ENCODE assay signal across 26 cellular contexts in genomic region chr17:1802429-1802828, GRCh38. TPM values are rescaled to one million over a fixed set of nuclear protein-coding genes. Genes with fewer than 3 reads are reported as not detected.
DNase-seq lines count a peak whose midpoint lies in the region; ATAC-seq, FAIRE-seq and TF ChIP-seq lines count a peak whose summit lies in the region.
"Had no signal": no experiment of that assay in that cellular context is flagged by ENCODE, and none has a peak within 500 bp of the region (broad histone marks: within the 10 kb centered on the region; RNA-seq: fewer than 3 reads in every experiment).

No MANE protein-coding gene starts in this region.

- 97% methylated on average over 1 of the region's 1 CpG for WGBS in liver
- WGBS in HepG2 (ENCODE audit: low lambda C conversion rate) = 96% methylated on average over 1 of the region's 1 CpG
- 70% methylated on average over 1 of the region's 1 CpG for WGBS in right lobe of liver (ENCODE audit: insufficient coverage, low coverage, low lambda C conversion rate, missing lambda C conversion rate)
- 100% methylated on average over 1 of the region's 1 CpG for WGBS in lower leg skin, 2 donors

- in situ Hi-C loops in HepG2 (cut with HindIII; ENCODE audit: extremely low pct_ligation_motif_present, low pct_unique_long_range_greater_than_20kb) (no loop called here), brain microvascular endothelial cell (cut with HindIII; ENCODE audit: low pct_ligation_motif_present, low sequenced_read_pairs) (no loop called here)

- H3K4me1 Mint-ChIP-seq in stimulated activated naive B cell treated with anti-CD40 and anti-IgM and Interleukin-4, amounts not matched to agents 10 μg/mL and 1 μg/mL and 100 μg/mL, for 72 hours = peaks cover 0 to under 1% of the 10 kb centered on the region in 2 donors
- H3K4me1 Mint-ChIP-seq: B cell, H9 had no signal

- H3K27me3 Mint-ChIP-seq in stimulated activated naive B cell treated with anti-CD40 and anti-IgM and Interleukin-4, amounts not matched to agents 10 μg/mL and 1 μg/mL and 100 μg/mL, for 72 hours = no peaks in the 10 kb centered on the region
- H3K27me3 Mint-ChIP-seq: B cell; CD4-positive, CD25-positive, alpha-beta regulatory T cell had no signal

- H3K9me3 ChIP-seq in liver (ENCODE audit: control insufficient read depth in 4 of 4, low read length in 3 of 4) = no peaks in the 10 kb centered on the region
- H3K9me3 ChIP-seq in HepG2 (ENCODE audit: low read length) = no peaks in the 10 kb centered on the region
- H3K9me3 ChIP-seq in right lobe of liver = no peaks in the 10 kb centered on the region
- H3K9me3 ChIP-seq: BLaER1 had no signal

- no peaks in the 10 kb centered on the region for H3K9me3 Mint-ChIP-seq in stimulated activated naive B cell treated with anti-CD40 and anti-IgM and Interleukin-4, amounts not matched to agents 10 μg/mL and 1 μg/mL and 100 μg/mL, for 72 hours
- H3K9me3 Mint-ChIP-seq: CD4-positive, CD25-positive, alpha-beta regulatory T cell; CD8-positive, alpha-beta T cell; H9 had no signal

- H3K4me3 ChIP-seq in liver (ENCODE audit: low read depth in 1 of 3, low read length in 3 of 3) (no peak overlapping the region), HepG2 (replicated peaks in 1 of 3; ENCODE audit: insufficient read depth in 1 of 3, low read depth in 2 of 3, low read length in 3 of 3) (no peak overlapping the region), right lobe of liver (no peak overlapping the region), brain microvascular endothelial cell (ENCODE audit: low read depth, low read length) (no peak overlapping the region), lower leg skin (ENCODE audit: low read depth, poor library complexity, severe bottlenecking) (no peak overlapping the region)
- H3K4me3 ChIP-seq: BLaER1, GM12878, GM23248 had no signal

- TF ChIP-seq CTCF in liver (IDR thresholded peaks at IDR 0.05; ENCODE audit: low read depth, low read length, missing input control) (no peak), HepG2 (CRISPR knock-in tag; IDR thresholded peaks at IDR 0.05) (no peak), right lobe of liver (IDR thresholded peaks at IDR 0.05) (no peak), brain microvascular endothelial cell (IDR thresholded peaks at IDR 0.05; ENCODE audit: low read depth, low read length, missing control alignments) (no peak), lower leg skin (IDR thresholded peaks at IDR 0.05) (no peak)

- ATAC-seq in HepG2 = no peak
- ATAC-seq in right lobe of liver = peak in 3 of 4 donors; percentile 34 to 66 (median 37)
- ATAC-seq in stimulated activated naive B cell treated with anti-CD40 and anti-IgM and Interleukin-4, amounts not matched to agents 10 μg/mL and 1 μg/mL and 100 μg/mL, for 72 hours (replicated peaks) = no peak
- ATAC-seq: CD8-positive, alpha-beta T cell; GM12878; HCT116 had no signal

- no peak for DNase-seq in HepG2 (ENCODE audit: low spot score)
- DNase-seq in right lobe of liver = no peak
- DNase-seq in stimulated activated naive B cell treated with anti-CD40 and anti-IgM and Interleukin-4, amounts not matched to agents 10 μg/mL and 1 μg/mL and 100 μg/mL, for 72 hours = no peak
- no peak for DNase-seq in GOT3 (lab: John Stamatoyannopoulos, UW)
- DNase-seq in brain microvascular endothelial cell = no peak
- DNase-seq in lower leg skin (ENCODE audit: low spot score in 2 of 2) = no peak
- DNase-seq: CD4-positive, CD25-positive, alpha-beta regulatory T cell; CD8-positive, alpha-beta T cell; DMS 273 treated with DMSO at 0.1 percent for 48 hours; DMS79; EL; GDM1; GM23248; H9 had no signal

- no peak overlapping the region for H3K9ac ChIP-seq in liver (ENCODE audit: low read depth in 1 of 2, low read length in 2 of 2)
- H3K9ac ChIP-seq in HepG2 (ENCODE audit: insufficient read depth, low read depth, low read length) = no peak overlapping the region
- H3K9ac ChIP-seq: BLaER1, GM23248 had no signal

- no peak overlapping the region for H3K4me2 ChIP-seq in HepG2 (ENCODE audit: low read depth, low read length)

- peaks cover 3 to 18% (median 7%) of the 10 kb centered on the region in 4 donors for H3K4me1 ChIP-seq in liver (ENCODE audit: control insufficient read depth in 4 of 4, insufficient read depth in 4 of 4, low read length in 3 of 4)
- peaks cover 11% of the 10 kb centered on the region for H3K4me1 ChIP-seq in HepG2 (ENCODE audit: insufficient read depth, low read length)
- H3K4me1 ChIP-seq in right lobe of liver = peaks cover 0 to 22% (median 2%) of the 10 kb centered on the region in 4 donors

- H3K4me3 Mint-ChIP-seq in stimulated activated naive B cell treated with anti-CD40 and anti-IgM and Interleukin-4, amounts not matched to agents 10 μg/mL and 1 μg/mL and 100 μg/mL, for 72 hours = no peak overlapping the region
- H3K4me3 Mint-ChIP-seq: B cell; CD4-positive, CD25-positive, alpha-beta regulatory T cell; CD8-positive, alpha-beta T cell; H9 had no signal

- POLR2A ChIA-PET in HepG2 (lab: Yijun Ruan, JAX) = interaction anchor here (1.0 kb wide), 1 partner anchor 86 kb away, joined by 3 read pairs; no protein-coding TSS in a partner anchor

- H3K27ac Mint-ChIP-seq in stimulated activated naive B cell treated with anti-CD40 and anti-IgM and Interleukin-4, amounts not matched to agents 10 μg/mL and 1 μg/mL and 100 μg/mL, for 72 hours = peak overlapping the region; percentile 42
- H3K27ac Mint-ChIP-seq: B cell; CD8-positive, alpha-beta T cell; H9 had no signal

- CTCF ChIA-PET in HepG2 (lab: Yijun Ruan, JAX; ENCODE audit: low intra/inter-chr PET ratio, low total read pairs) = no interaction called here

- H3K36me3 ChIP-seq in liver (ENCODE audit: control insufficient read depth in 4 of 4, insufficient read depth in 3 of 4, low read depth in 1 of 4, low read length in 3 of 4) = peaks cover 5 to 12% (median 7%) of the 10 kb centered on the region in 4 donors
- peaks cover 8 to 48% of the 10 kb centered on the region in 2 experiments for H3K36me3 ChIP-seq in HepG2 (replicated peaks in 1 of 2; ENCODE audit: control insufficient read depth in 1 of 2, insufficient read depth in 2 of 2, low read length in 2 of 2)
- H3K36me3 ChIP-seq in right lobe of liver = peaks cover 0 to 16% (median 0%) of the 10 kb centered on the region in 4 donors
- peaks cover 2% of the 10 kb centered on the region for H3K36me3 ChIP-seq in brain microvascular endothelial cell (replicated peaks)

- H3K79me2 ChIP-seq in HepG2 (ENCODE audit: insufficient read depth, low read length) = no peaks in the 10 kb centered on the region

- TF ChIP-seq EP300 in HepG2 (IDR thresholded peaks at IDR 0.05; ENCODE audit: low read depth in 2 of 2, low read length in 2 of 2) (no peak), HepG2 (CRISPR knock-in tag; IDR thresholded peaks at IDR 0.05; ENCODE audit: borderline replicate concordance) (no peak)

- TF ChIP-seq RAD21 in liver (IDR thresholded peaks at IDR 0.05) (no peak), HepG2 (CRISPR knock-in tag; IDR thresholded peaks at IDR 0.05) (no peak)

- no peak overlapping the region for H2AFZ ChIP-seq in HepG2 (ENCODE audit: low read length)
- H2AFZ ChIP-seq: GM23248 had no signal

- FAIRE-seq in HepG2 (lab: Jason Lieb, UNC) = no peak
- FAIRE-seq: A204.1, D721Med, GM12878, GM19239 had no signal

- no TSS peak for BruUV-seq in HepG2 (replicated peaks; lab: Mats Ljungman, UMichigan)

- H3K27ac ChIP-seq in liver (ENCODE audit: low read depth in 1 of 2, low read length in 2 of 2) = no peak overlapping the region
- no peak overlapping the region for H3K27ac ChIP-seq in HepG2 (ENCODE audit: extremely low read length, insufficient read depth, low read length)
- H3K27ac ChIP-seq in right lobe of liver = peak overlapping the region in 1 of 3 donors; percentile 45
- no peak overlapping the region for H3K27ac ChIP-seq in brain microvascular endothelial cell
- H3K27ac ChIP-seq: 22Rv1, BLaER1, C4-2B, GM23248 had no signal

- H3K27me3 ChIP-seq in liver (ENCODE audit: control insufficient read depth in 4 of 4, insufficient read depth in 4 of 4, low read length in 3 of 4) (no peaks in the 10 kb centered on the region), HepG2 (ENCODE audit: control insufficient read depth in 1 of 2, insufficient read depth in 2 of 2, low read length in 2 of 2) (no peaks in the 10 kb centered on the region), right lobe of liver (no peaks in the 10 kb centered on the region), brain microvascular endothelial cell (replicated peaks) (no peaks in the 10 kb centered on the region)
- H3K27me3 ChIP-seq: BLaER1 had no signal

- no peak for TF ChIP-seq POLR2A in HepG2 (IDR thresholded peaks at IDR 0.05; ENCODE audit: insufficient read depth in 1 of 2, low read depth in 2 of 2, low read length in 2 of 2)
- TF ChIP-seq POLR2A in right lobe of liver (IDR thresholded peaks at IDR 0.05) = no peak
- TF ChIP-seq POLR2A in lower leg skin (IDR thresholded peaks at IDR 0.05) = no peak

- peaks cover 25 to 31% of the 10 kb centered on the region in 2 donors for H3K36me3 Mint-ChIP-seq in stimulated activated naive B cell treated with anti-CD40 and anti-IgM and Interleukin-4, amounts not matched to agents 10 μg/mL and 1 μg/mL and 100 μg/mL, for 72 hours

- intact Hi-C loops in HepG2 (cut with micrococcal nuclease; ENCODE audit: unreplicated experiment) = no loop called here
- intact Hi-C loops in right lobe of liver (cut with DNase I) = no loop called here
- intact Hi-C loops in lower leg skin (cut with DNase I; ENCODE audit: low total_unique reads) = no loop called here

- no peaks in the 10 kb centered on the region for H4K20me1 ChIP-seq in HepG2 (ENCODE audit: insufficient read depth, low read length)
- H4K20me1 ChIP-seq: BLaER1 had no signal

RNA-seq across cellular contexts. Expression of gene SMYD4, which starts 27.3 kb away (rescaled TPM):
- total RNA-seq in liver = 1 to 10 TPM; 6.0 to 9.5 TPM
- 1 to 10 TPM; 2.2 to 4.4 TPM for polyA plus RNA-seq in liver
- 9.8 and 11.3 TPM in 2 replicates for total RNA-seq in HepG2 (2016; rRNA removed; fragmentation: Illumina TruSeq; extraction: Trizol)
- total RNA-seq in HepG2 (2016; cell fraction: cytosol; rRNA removed; fragmentation: Illumina TruSeq; extraction: Trizol; ENCODE audit: low read depth) = 6.9 and 7.8 TPM in 2 replicates
- 8.4 and 10.3 TPM in 2 replicates for total RNA-seq in HepG2 (2016; cell fraction: insoluble cytoplasmic fraction; rRNA removed; fragmentation: Illumina TruSeq; extraction: Trizol)
- 5.6 and 5.7 TPM in 2 replicates for total RNA-seq in HepG2 (2016; cell fraction: membrane; rRNA removed; fragmentation: Illumina TruSeq; extraction: Trizol)
- 15.8 and 16.9 TPM in 2 replicates for total RNA-seq in HepG2 (2016; cell fraction: nucleus; rRNA removed; fragmentation: Illumina TruSeq; extraction: Trizol)
- 7.4 and 7.9 TPM in 2 replicates for polyA plus RNA-seq in HepG2 (2011; rRNA removed)
- polyA plus RNA-seq in HepG2 (2011; cell fraction: cytosol; rRNA removed) = 3.4 and 4.0 TPM in 2 replicates
- polyA plus RNA-seq in HepG2 (2011; cell fraction: nucleus; rRNA removed) = 10.1 and 12.5 TPM in 2 replicates
- polyA plus RNA-seq in HepG2 (2012) = 4.6 and 6.0 TPM in 2 replicates
- 1.3 and 2.0 TPM in 2 replicates for polyA plus RNA-seq in HepG2 (2016; cell fraction: cytosol; fragmentation: Illumina TruSeq; extraction: Trizol; ENCODE audit: low read depth)
- 4.1 and 5.3 TPM in 2 replicates for polyA plus RNA-seq in HepG2 (2016; cell fraction: insoluble cytoplasmic fraction; fragmentation: Illumina TruSeq; extraction: Trizol; ENCODE audit: low read depth)
- 1.4 and 1.8 TPM in 2 replicates for polyA plus RNA-seq in HepG2 (2016; cell fraction: membrane; fragmentation: Illumina TruSeq; extraction: Trizol; ENCODE audit: low read depth)
- 18.3 and 20.1 TPM in 2 replicates for polyA plus RNA-seq in HepG2 (2016; cell fraction: nucleus; fragmentation: Illumina TruSeq; extraction: Trizol; ENCODE audit: insufficient read depth, low read depth)
- 19.3 and 35.9 TPM in 2 replicates for polyA minus RNA-seq in HepG2 (2011; rRNA and poly(A)+ RNA removed; ENCODE audit: low replicate concordance)
- 3.6 and 3.8 TPM in 2 replicates for polyA minus RNA-seq in HepG2 (2011; cell fraction: cytosol; rRNA and poly(A)+ RNA removed)
- 19.4 and 21.5 TPM in 2 replicates for polyA minus RNA-seq in HepG2 (2011; cell fraction: nucleus; rRNA and poly(A)+ RNA removed)
- total RNA-seq in right lobe of liver = 1 to 10 TPM; 4.6 to 6.7 (median 6.0) TPM
- 10 to 100 TPM in 2 of 4 donors, 1 to 10 TPM in 2; 9.4 to 13.0 (median 10.0) TPM for total RNA-seq in lower leg skin

RNA-seq across cellular contexts. Expression of gene RPA1, which starts 27.4 kb away (rescaled TPM):
- 10 to 100 TPM; 11.9 to 29.5 TPM for total RNA-seq in liver
- 10 to 100 TPM in 1 of 2 donors, 1 to 10 TPM in 1; 9.2 to 11.9 TPM for polyA plus RNA-seq in liver
- total RNA-seq in HepG2 (2016; rRNA removed; fragmentation: Illumina TruSeq; extraction: Trizol) = 13.9 and 53.3 TPM in 2 replicates
- 8.1 and 14.0 TPM in 2 replicates for total RNA-seq in HepG2 (2016; cell fraction: cytosol; rRNA removed; fragmentation: Illumina TruSeq; extraction: Trizol; ENCODE audit: low read depth)
- total RNA-seq in HepG2 (2016; cell fraction: insoluble cytoplasmic fraction; rRNA removed; fragmentation: Illumina TruSeq; extraction: Trizol) = 13.1 and 49.9 TPM in 2 replicates
- 13.5 and 14.0 TPM in 2 replicates for total RNA-seq in HepG2 (2016; cell fraction: membrane; rRNA removed; fragmentation: Illumina TruSeq; extraction: Trizol)
- 20.2 and 24.8 TPM in 2 replicates for total RNA-seq in HepG2 (2016; cell fraction: nucleus; rRNA removed; fragmentation: Illumina TruSeq; extraction: Trizol)
- polyA plus RNA-seq in HepG2 (2011; rRNA removed) = 25.6 and 37.6 TPM in 2 replicates
- 27.1 and 28.9 TPM in 2 replicates for polyA plus RNA-seq in HepG2 (2011; cell fraction: cytosol; rRNA removed)
- 16.5 and 18.5 TPM in 2 replicates for polyA plus RNA-seq in HepG2 (2011; cell fraction: nucleus; rRNA removed)
- 17.6 and 31.9 TPM in 2 replicates for polyA plus RNA-seq in HepG2 (2012)
- polyA plus RNA-seq in HepG2 (2016; cell fraction: cytosol; fragmentation: Illumina TruSeq; extraction: Trizol; ENCODE audit: low read depth) = 3.7 and 4.5 TPM in 2 replicates
- polyA plus RNA-seq in HepG2 (2016; cell fraction: insoluble cytoplasmic fraction; fragmentation: Illumina TruSeq; extraction: Trizol; ENCODE audit: low read depth) = 101 and 117 TPM in 2 replicates
- polyA plus RNA-seq in HepG2 (2016; cell fraction: membrane; fragmentation: Illumina TruSeq; extraction: Trizol; ENCODE audit: low read depth) = 10.9 and 12.5 TPM in 2 replicates
- 50.9 and 54.7 TPM in 2 replicates for polyA plus RNA-seq in HepG2 (2016; cell fraction: nucleus; fragmentation: Illumina TruSeq; extraction: Trizol; ENCODE audit: insufficient read depth, low read depth)
- 36.8 and 136 TPM in 2 replicates for polyA minus RNA-seq in HepG2 (2011; rRNA and poly(A)+ RNA removed; ENCODE audit: low replicate concordance)
- polyA minus RNA-seq in HepG2 (2011; cell fraction: cytosol; rRNA and poly(A)+ RNA removed) = 17.9 and 20.5 TPM in 2 replicates
- polyA minus RNA-seq in HepG2 (2011; cell fraction: nucleus; rRNA and poly(A)+ RNA removed) = 8.1 and 9.6 TPM in 2 replicates
- 10 to 100 TPM; 10.9 to 35.5 (median 29.2) TPM for total RNA-seq in right lobe of liver
- 10 to 100 TPM; 21.0 to 31.5 (median 26.9) TPM for total RNA-seq in lower leg skin

RNA-seq across cellular contexts. Expression of gene SERPINF1, which starts 40.6 kb away (rescaled TPM):
- total RNA-seq in liver = 1,000 to 10,000 TPM in 1 of 2 donors, 100 to 1,000 TPM in 1; 319 to 1,105 TPM
- polyA plus RNA-seq in liver = 100 to 1,000 TPM; 742 to 798 TPM
- 418 and 853 TPM in 2 replicates for total RNA-seq in HepG2 (2016; rRNA removed; fragmentation: Illumina TruSeq; extraction: Trizol)
- total RNA-seq in HepG2 (2016; cell fraction: cytosol; rRNA removed; fragmentation: Illumina TruSeq; extraction: Trizol; ENCODE audit: low read depth) = 177 and 189 TPM in 2 replicates
- 427 and 844 TPM in 2 replicates for total RNA-seq in HepG2 (2016; cell fraction: insoluble cytoplasmic fraction; rRNA removed; fragmentation: Illumina TruSeq; extraction: Trizol)
- total RNA-seq in HepG2 (2016; cell fraction: membrane; rRNA removed; fragmentation: Illumina TruSeq; extraction: Trizol) = 209 and 251 TPM in 2 replicates
- total RNA-seq in HepG2 (2016; cell fraction: nucleus; rRNA removed; fragmentation: Illumina TruSeq; extraction: Trizol) = 690 and 808 TPM in 2 replicates
- 2,101 and 2,733 TPM in 2 replicates for polyA plus RNA-seq in HepG2 (2011; rRNA removed)
- 2,219 and 2,408 TPM in 2 replicates for polyA plus RNA-seq in HepG2 (2011; cell fraction: cytosol; rRNA removed)
- polyA plus RNA-seq in HepG2 (2011; cell fraction: nucleus; rRNA removed) = 1,095 and 1,323 TPM in 2 replicates
- polyA plus RNA-seq in HepG2 (2012) = 624 and 785 TPM in 2 replicates
- polyA plus RNA-seq in HepG2 (2016; cell fraction: cytosol; fragmentation: Illumina TruSeq; extraction: Trizol; ENCODE audit: low read depth) = 255 and 290 TPM in 2 replicates
- polyA plus RNA-seq in HepG2 (2016; cell fraction: insoluble cytoplasmic fraction; fragmentation: Illumina TruSeq; extraction: Trizol; ENCODE audit: low read depth) = 625 and 642 TPM in 2 replicates
- 280 and 299 TPM in 2 replicates for polyA plus RNA-seq in HepG2 (2016; cell fraction: membrane; fragmentation: Illumina TruSeq; extraction: Trizol; ENCODE audit: low read depth)
- 1,428 and 1,667 TPM in 2 replicates for polyA plus RNA-seq in HepG2 (2016; cell fraction: nucleus; fragmentation: Illumina TruSeq; extraction: Trizol; ENCODE audit: insufficient read depth, low read depth)
- 1.4 and 887 TPM in 2 replicates for polyA minus RNA-seq in HepG2 (2011; rRNA and poly(A)+ RNA removed; ENCODE audit: low replicate concordance)
- 345 and 528 TPM in 2 replicates for polyA minus RNA-seq in HepG2 (2011; cell fraction: cytosol; rRNA and poly(A)+ RNA removed)
- 167 and 268 TPM in 2 replicates for polyA minus RNA-seq in HepG2 (2011; cell fraction: nucleus; rRNA and poly(A)+ RNA removed)
- total RNA-seq in right lobe of liver = 1,000 to 10,000 TPM in 2 of 6 experiments, 100 to 1,000 TPM in 4; 621 to 1,110 (median 800) TPM
- total RNA-seq in lower leg skin = 100 to 1,000 TPM; 102 to 391 (median 114) TPM
- total RNA-seq: CD4-positive, CD25-positive, alpha-beta regulatory T cell had no signal

RNA-seq across cellular contexts. Expression of gene SERPINF2, which starts 59.8 kb away (rescaled TPM):
- total RNA-seq in liver (100 to 1,000 TPM; 582 to 768 TPM), HepG2 (2016; rRNA removed; fragmentation: Illumina TruSeq; extraction: Trizol) (123 and 309 TPM in 2 replicates), right lobe of liver (1,000 to 10,000 TPM; 1,040 to 1,391 (median 1,137) TPM), lower leg skin (1 to 10 TPM; 1.2 to 9.0 (median 5.9) TPM)
- polyA plus RNA-seq in liver (1,000 to 10,000 TPM in 1 of 2 donors, 100 to 1,000 TPM in 1; 477 to 1,248 TPM), HepG2 (2011; rRNA removed) (548 and 871 TPM in 2 replicates)
- total RNA-seq in HepG2 (2016; cell fraction: cytosol; rRNA removed; fragmentation: Illumina TruSeq; extraction: Trizol; ENCODE audit: low read depth) = 43.1 and 45.3 TPM in 2 replicates
- 113 and 316 TPM in 2 replicates for total RNA-seq in HepG2 (2016; cell fraction: insoluble cytoplasmic fraction; rRNA removed; fragmentation: Illumina TruSeq; extraction: Trizol)
- 90.4 and 105 TPM in 2 replicates for total RNA-seq in HepG2 (2016; cell fraction: membrane; rRNA removed; fragmentation: Illumina TruSeq; extraction: Trizol)
- total RNA-seq in HepG2 (2016; cell fraction: nucleus; rRNA removed; fragmentation: Illumina TruSeq; extraction: Trizol) = 243 and 286 TPM in 2 replicates
- polyA plus RNA-seq in HepG2 (2011; cell fraction: cytosol; rRNA removed) = 573 and 676 TPM in 2 replicates
- polyA plus RNA-seq in HepG2 (2011; cell fraction: nucleus; rRNA removed) = 1,260 and 1,369 TPM in 2 replicates
- polyA plus RNA-seq in HepG2 (2012) = 401 and 511 TPM in 2 replicates
- polyA plus RNA-seq in HepG2 (2016; cell fraction: cytosol; fragmentation: Illumina TruSeq; extraction: Trizol; ENCODE audit: low read depth) = 58.6 and 61.9 TPM in 2 replicates
- polyA plus RNA-seq in HepG2 (2016; cell fraction: insoluble cytoplasmic fraction; fragmentation: Illumina TruSeq; extraction: Trizol; ENCODE audit: low read depth) = 142 and 163 TPM in 2 replicates
- 96.0 and 97.4 TPM in 2 replicates for polyA plus RNA-seq in HepG2 (2016; cell fraction: membrane; fragmentation: Illumina TruSeq; extraction: Trizol; ENCODE audit: low read depth)
- 572 and 581 TPM in 2 replicates for polyA plus RNA-seq in HepG2 (2016; cell fraction: nucleus; fragmentation: Illumina TruSeq; extraction: Trizol; ENCODE audit: insufficient read depth, low read depth)
- polyA minus RNA-seq in HepG2 (2011; rRNA and poly(A)+ RNA removed; ENCODE audit: low replicate concordance) = 1.3 and 600 TPM in 2 replicates
- 283 and 408 TPM in 2 replicates for polyA minus RNA-seq in HepG2 (2011; cell fraction: cytosol; rRNA and poly(A)+ RNA removed)
- polyA minus RNA-seq in HepG2 (2011; cell fraction: nucleus; rRNA and poly(A)+ RNA removed) = 211 and 291 TPM in 2 replicates
- total RNA-seq: GM23248, H4 had no signal
- polyA plus RNA-seq: AG04450; CD4-positive, CD25-positive, alpha-beta regulatory T cell had no signal

Comparison
In these comparisons a context has a peak if more than half of its experiments do, and no peak if none do; other contexts are left out.
1. ATAC-seq: peak in right lobe of liver (3 of 4); none in HepG2 (single experiment) and stimulated activated naive B cell treated with anti-CD40 and anti-IgM and Interleukin-4, amounts not matched to agents 10 μg/mL and 1 μg/mL and 100 μg/mL, for 72 hours (0 of 2).